19 cellular contexts compared by ENCODE assay signal in genomic region chr3:55826731-55827496, GRCh38.
DNase-seq lines count a peak whose midpoint lies in the region; ATAC-seq and TF ChIP-seq lines count a peak whose summit lies in the region.
"Had no signal": no experiment of that assay in that cellular context is flagged by ENCODE, and none has a peak within 500 bp of the region (broad histone marks: within the 10 kb centered on the region; RNA-seq: fewer than 3 reads in every experiment).

No MANE protein-coding gene starts in this region.

- H3K27me3 Mint-ChIP-seq in H9 (ENCODE audit: low read depth): no peaks in the 10 kb centered on the region; the same call in 1 of the 2 replicates
- H3K27me3 Mint-ChIP-seq: activated CD8-positive, alpha-beta memory T cell treated with anti-CD3 and anti-CD28 coated beads, Interleukin-2, amount 10 ng/mL, durations not matched to agents 7 days and 5 days; dendritic cell treated with granulocyte-macrophage colony-stimulating factor and Interleukin-4, amounts not matched to agents 40 ng/mL and 50 ng/mL, for 4 days had no signal

- no peaks in the 10 kb centered on the region; the same call in 1 of the 2 replicates for H3K4me1 ChIP-seq in H9 (ENCODE audit: insufficient read depth, low read length)
- H3K4me1 ChIP-seq in SJSA1 (replicated peaks): peaks cover 19% of the 10 kb centered on the region
- H3K4me1 ChIP-seq in fibroblast of lung (ENCODE audit: control insufficient read depth, extremely low read depth, insufficient read depth, low read length): no peaks in the 10 kb centered on the region
- no peaks in the 10 kb centered on the region for H3K4me1 ChIP-seq in body of pancreas

- no peak for DNase-seq in H9
- DNase-seq in SJSA1 (ENCODE audit: low read depth in 1 of 2, low spot score in 2 of 2): peak in 1 of 2 experiments; percentile 38
- peak; percentile 32 to 57 for DNase-seq in fibroblast of lung (ENCODE audit: low read depth in 2 of 2)
- peak; percentile 8 for DNase-seq in skeletal muscle cell (ENCODE audit: low read depth)
- no peak for DNase-seq in body of pancreas
- no peak for DNase-seq in iPS-NIHi11 (ENCODE audit: low spot score)
- DNase-seq in NOMO-1 (lab: John Stamatoyannopoulos, UW; ENCODE audit: unreplicated experiment in 2 of 2): no peak
- DNase-seq: activated B cell treated with CpG ODN at 0.5 μM for 24 hours; activated CD8-positive, alpha-beta memory T cell treated with anti-CD3 and anti-CD28 coated beads, Interleukin-2, amount 10 ng/mL, durations not matched to agents 7 days and 5 days; activated effector memory CD4-positive, alpha-beta T cell treated with anti-CD3 and anti-CD28 coated beads, Interleukin-2, amount 50 U/mL, for 16 hours; GF-D8; NCI-H446; nucleus accumbens; SHP77; stimulated activated CD4-positive, alpha-beta T cell treated with anti-CD3 and anti-CD28 coated beads, Interleukin-4, amount 100 ng/mL, for 4 hours; stimulated activated CD8-positive, alpha-beta memory T cell treated with anti-CD3 and anti-CD28 coated beads, Interleukin-4, amount 100 ng/mL, for 48 hours; T-helper 2 cell had no signal

- H3K56ac ChIP-seq in H9 (ENCODE audit: insufficient read length, low read depth, low read length): no peak overlapping the region

- H2BK120ac ChIP-seq in H9 (ENCODE audit: low read depth, low read length, poor library complexity, severe bottlenecking): no peak overlapping the region

- H3K23me2 ChIP-seq in H9 (ENCODE audit: insufficient read length, low read depth, low read length, poor library complexity, severe bottlenecking): no peaks in the 10 kb centered on the region

- H2BK20ac ChIP-seq in H9 (ENCODE audit: low read depth, low read length, poor library complexity, severe bottlenecking): no peak overlapping the region

- 100% methylated on average over 1 of the region's 6 CpGs for WGBS in H9 (ENCODE audit: extremely low coverage, insufficient read length, low lambda C conversion rate)
- 82 to 86% methylated on average over 6 of the region's 6 CpGs for WGBS in body of pancreas, 2 donors

- H4K5ac ChIP-seq in H9 (ENCODE audit: insufficient read length, low read depth, low read length): no peak overlapping the region

- no peak overlapping the region for H2BK5ac ChIP-seq in H9 (ENCODE audit: insufficient read length, low read length)

- H3K27ac ChIP-seq in H9 (ENCODE audit: insufficient read length, low read depth, low read length): no peak overlapping the region
- peak overlapping the region; percentile 35 for H3K27ac ChIP-seq in SJSA1
- no peak overlapping the region for H3K27ac ChIP-seq in fibroblast of lung (ENCODE audit: insufficient read depth, low read length)
- H3K27ac ChIP-seq in body of pancreas: no peak overlapping the region
- H3K27ac ChIP-seq: epithelial cell of prostate had no signal

- H3K36me3 ChIP-seq in SJSA1 (no peaks in the 10 kb centered on the region), fibroblast of lung (ENCODE audit: control insufficient read depth, insufficient read depth, low read length) (no peaks in the 10 kb centered on the region), body of pancreas (replicated peaks in 1 of 2; ENCODE audit: insufficient read depth in 1 of 2, low read depth in 2 of 2) (no peaks in the 10 kb centered on the region)

- no peak overlapping the region for H2BK15ac ChIP-seq in H9 (ENCODE audit: low read depth, low read length)

- no peak overlapping the region for H3K23ac ChIP-seq in H9 (ENCODE audit: insufficient read length, low read depth, low read length)

- H3K9me3 ChIP-seq in H9 (ENCODE audit: control insufficient read depth, low read depth, low read length) (no peaks in the 10 kb centered on the region), SJSA1 (replicated peaks) (no peaks in the 10 kb centered on the region), fibroblast of lung (ENCODE audit: control insufficient read depth, insufficient read depth, low read depth, low read length) (no peaks in the 10 kb centered on the region), body of pancreas (no peaks in the 10 kb centered on the region)

- no peak overlapping the region for H3K18ac ChIP-seq in H9 (ENCODE audit: insufficient read length, low read depth, low read length)

- H3K4me1 Mint-ChIP-seq in H9: peaks cover 2 to 7% of the 10 kb centered on the region in 2 experiments; a peak in 2 of 4 replicates
- H3K4me1 Mint-ChIP-seq: activated B cell treated with CpG ODN at 0.5 μM for 24 hours; activated CD8-positive, alpha-beta memory T cell treated with anti-CD3 and anti-CD28 coated beads, Interleukin-2, amount 10 ng/mL, durations not matched to agents 7 days and 5 days had no signal

- peaks cover 10 to 11% of the 10 kb centered on the region in 2 experiments; a peak in 4 of 5 replicates for H3K9me3 Mint-ChIP-seq in H9

- intact Hi-C loops in body of pancreas (cut with DNase I): no loop called here

- H3K79me2 ChIP-seq in H9 (ENCODE audit: insufficient read depth, low read length): no peaks in the 10 kb centered on the region
- no peaks in the 10 kb centered on the region for H3K79me2 ChIP-seq in fibroblast of lung (ENCODE audit: control insufficient read depth, insufficient read depth, low read length)

- ATAC-seq in body of pancreas: no peak
- ATAC-seq: activated CD8-positive, alpha-beta memory T cell treated with anti-CD3 and anti-CD28 coated beads, Interleukin-2, amount 10 ng/mL, durations not matched to agents 7 days and 5 days had no signal

- H3K79me1 ChIP-seq in H9 (ENCODE audit: insufficient read depth, low read depth, low read length, poor library complexity, severe bottlenecking): no peaks in the 10 kb centered on the region

- H4K20me1 ChIP-seq in H9 (ENCODE audit: control insufficient read depth, insufficient read depth, insufficient read length): no peaks in the 10 kb centered on the region
- H4K20me1 ChIP-seq in fibroblast of lung (ENCODE audit: control insufficient read depth, extremely low read depth, insufficient read depth, low read length): no peaks in the 10 kb centered on the region

- no peak overlapping the region for H3K14ac ChIP-seq in H9 (ENCODE audit: insufficient read depth, low read length)

- no peak for TF ChIP-seq POLR2A in body of pancreas (IDR thresholded peaks at IDR 0.05)

- H3K9ac ChIP-seq in H9 (ENCODE audit: extremely low read depth, insufficient read length, low read length): no peak overlapping the region
- H3K9ac ChIP-seq in fibroblast of lung (ENCODE audit: insufficient read depth, low read length): no peak overlapping the region

- H3K27ac Mint-ChIP-seq in H9: peak overlapping the region in 2 of 3 experiments; percentile 25 to 30; a peak in 2 of 7 replicates
- H3K27ac Mint-ChIP-seq: activated B cell treated with CpG ODN at 0.5 μM for 24 hours; activated CD8-positive, alpha-beta memory T cell treated with anti-CD3 and anti-CD28 coated beads, Interleukin-2, amount 10 ng/mL, durations not matched to agents 7 days and 5 days; dendritic cell treated with granulocyte-macrophage colony-stimulating factor and Interleukin-4, amounts not matched to agents 40 ng/mL and 50 ng/mL, for 4 days had no signal

- H2BK12ac ChIP-seq in H9 (ENCODE audit: insufficient read length, low read depth, low read length): no peak overlapping the region

- TF ChIP-seq CTCF in H9 (conservative IDR thresholded peaks at IDR 0.05) (no peak), fibroblast of lung (conservative IDR thresholded peaks at IDR 0.05 in 1 of 2, IDR thresholded peaks at IDR 0.05 in 1 of 2; ENCODE audit: low read depth in 1 of 2, low read length in 2 of 2) (no peak), body of pancreas (IDR thresholded peaks at IDR 0.05) (no peak)

- H3K4me3 ChIP-seq in SJSA1: no peak overlapping the region
- no peak overlapping the region for H3K4me3 ChIP-seq in fibroblast of lung (replicated peaks in 1 of 4; ENCODE audit: control extremely low read depth in 1 of 4, insufficient read depth in 1 of 4, low read depth in 3 of 4, low read length in 4 of 4)
- no peak overlapping the region for H3K4me3 ChIP-seq in skeletal muscle cell (ENCODE audit: low read depth, low read length)
- no peak overlapping the region for H3K4me3 ChIP-seq in body of pancreas

- H4K8ac ChIP-seq in H9 (replicated peaks; ENCODE audit: insufficient read length, low read depth, low read length): no peak overlapping the region

- H3K4me3 Mint-ChIP-seq in H9: no peak overlapping the region
- H3K4me3 Mint-ChIP-seq: activated B cell treated with CpG ODN at 0.5 μM for 24 hours; activated CD8-positive, alpha-beta memory T cell treated with anti-CD3 and anti-CD28 coated beads, Interleukin-2, amount 10 ng/mL, durations not matched to agents 7 days and 5 days; dendritic cell treated with granulocyte-macrophage colony-stimulating factor and Interleukin-4, amounts not matched to agents 40 ng/mL and 50 ng/mL, for 4 days had no signal

- no peaks in the 10 kb centered on the region for H3K27me3 ChIP-seq in H9 (ENCODE audit: insufficient read depth, low read length)
- no peaks in the 10 kb centered on the region for H3K27me3 ChIP-seq in SJSA1 (replicated peaks)
- no peaks in the 10 kb centered on the region for H3K27me3 ChIP-seq in fibroblast of lung (ENCODE audit: control insufficient read depth, insufficient read depth, low read length)
- no peaks in the 10 kb centered on the region for H3K27me3 ChIP-seq in body of pancreas

- H3K4ac ChIP-seq in H9 (ENCODE audit: low read depth, low read length): no peak overlapping the region

- H2AFZ ChIP-seq in H9 (ENCODE audit: low read length) (no peak overlapping the region), fibroblast of lung (ENCODE audit: low read length) (no peak overlapping the region)

- H3K36me3 Mint-ChIP-seq in H9 (ENCODE audit: insufficient read depth in 1 of 3, low read depth in 3 of 3): peaks cover 0 to 20% (median 2%) of the 10 kb centered on the region in 3 experiments; a peak in 5 of 7 replicates
- H3K36me3 Mint-ChIP-seq: activated CD8-positive, alpha-beta memory T cell treated with anti-CD3 and anti-CD28 coated beads, Interleukin-2, amount 10 ng/mL, durations not matched to agents 7 days and 5 days had no signal

- no peak overlapping the region for H2AK5ac ChIP-seq in H9 (ENCODE audit: insufficient read length, low read length)

- H3K4me2 ChIP-seq in H9 (ENCODE audit: insufficient read depth, insufficient read length, low read length) (no peak overlapping the region), fibroblast of lung (ENCODE audit: extremely low read depth, insufficient read depth, low read length) (no peak overlapping the region)

- no peak overlapping the region for H3T11ph ChIP-seq in H9 (ENCODE audit: low read length)

- no peak overlapping the region for H4K91ac ChIP-seq in H9 (ENCODE audit: insufficient read length, low read depth, low read length)

Comparison
In these comparisons a context has a peak if more than half of its experiments do, and no peak if none do; other contexts are left out.
1. DNase-seq: peak in fibroblast of lung (2 of 2) and skeletal muscle cell (single experiment); none in H9 (single experiment), body of pancreas (0 of 4), iPS-NIHi11 (single experiment) and NOMO-1 (0 of 2).